10 cellular contexts compared by ENCODE assay signal in genomic region chr6:35691027-35691824, GRCh38. TPM values are rescaled to one million over a fixed set of nuclear protein-coding genes. Genes with fewer than 3 reads are reported as not detected.
DNase-seq lines count a peak whose midpoint lies in the region; ATAC-seq and TF ChIP-seq lines count a peak whose summit lies in the region.
"Had no signal": no experiment of that assay in that cellular context is flagged by ENCODE, and none has a peak within 500 bp of the region (broad histone marks: within the 10 kb centered on the region; RNA-seq: fewer than 3 reads in every experiment).

No MANE protein-coding gene starts in this region.

- H3K27ac ChIP-seq in GM23248 (no peak overlapping the region), WERI-Rb-1 (no peak overlapping the region)

- no peak overlapping the region for H3K9ac ChIP-seq in GM23248

- in situ Hi-C loops in GM23248 (cut with MboI): no loop called here

- H3K36me3 Mint-ChIP-seq in MCF 10A (ENCODE audit: insufficient read depth, unreplicated experiment) (peaks cover 26% of the 10 kb centered on the region), mesothelial cell of epicardium (peaks cover 4% of the 10 kb centered on the region)
- H3K36me3 Mint-ChIP-seq in activated CD8-positive, alpha-beta T cell treated with anti-CD3 and anti-CD28 coated beads for 36 hours (ENCODE audit: low read depth): no peaks in the 10 kb centered on the region

- peaks cover 11% of the 10 kb centered on the region for H3K4me1 ChIP-seq in GM23248 (ENCODE audit: insufficient read depth)

- H3K4me3 Mint-ChIP-seq in MCF 10A (ENCODE audit: unreplicated experiment): peak overlapping the region; percentile 11
- H3K4me3 Mint-ChIP-seq in activated CD8-positive, alpha-beta T cell treated with anti-CD3 and anti-CD28 coated beads for 36 hours: no peak overlapping the region
- no peak overlapping the region for H3K4me3 Mint-ChIP-seq in mesothelial cell of epicardium

- no peaks in the 10 kb centered on the region for H3K27me3 Mint-ChIP-seq in MCF 10A (ENCODE audit: insufficient read depth, unreplicated experiment)
- H3K27me3 Mint-ChIP-seq in activated CD8-positive, alpha-beta T cell treated with anti-CD3 and anti-CD28 coated beads for 36 hours: no peaks in the 10 kb centered on the region
- H3K27me3 Mint-ChIP-seq in mesothelial cell of epicardium (ENCODE audit: low read depth): peaks cover 17% of the 10 kb centered on the region

- H4K20me1 ChIP-seq in GM23248 (ENCODE audit: insufficient read depth): no peaks in the 10 kb centered on the region

- ATAC-seq in sciatic nerve: peak; percentile 90
- no peak for ATAC-seq in GM21825 (IDR thresholded peaks at IDR 0.05; ENCODE audit: unreplicated experiment)
- no peak for ATAC-seq in activated CD8-positive, alpha-beta T cell treated with anti-CD3 and anti-CD28 coated beads for 36 hours

- H3K4me2 ChIP-seq in GM23248 (ENCODE audit: unreplicated experiment): no peak overlapping the region

- no peaks in the 10 kb centered on the region for H3K36me3 ChIP-seq in GM23248 (ENCODE audit: low read depth)
- no peaks in the 10 kb centered on the region for H3K36me3 ChIP-seq in WERI-Rb-1

- POLR2A ChIA-PET in MCF 10A (lab: Yijun Ruan, JAX): interaction anchor here (0.6 to 25.9 kb wide), 22 partner anchors 9 to 403 kb away, joined by 3 to 1351 read pairs (median 4); partner anchors contain the start of genes ARMC12 and TEAD3
- POLR2A ChIA-PET in activated CD8-positive, alpha-beta T cell treated with anti-CD3 and anti-CD28 coated beads for 36 hours (lab: Charles Lee): interaction anchor here (1.1 to 1.2 kb wide), 2 partner anchors 27 to 41 kb away, joined by 3 to 4 read pairs; no protein-coding TSS in a partner anchor

- TF ChIP-seq CTCF in MCF 10A (IDR thresholded peaks at IDR 0.05; ENCODE audit: unreplicated experiment): no peak
- no peak for TF ChIP-seq CTCF in activated CD8-positive, alpha-beta T cell treated with anti-CD3 and anti-CD28 coated beads for 36 hours (IDR thresholded peaks at IDR 0.05)
- no peak for TF ChIP-seq CTCF in WERI-Rb-1 (IDR thresholded peaks at IDR 0.05; ENCODE audit: low read depth, low read length)
- TF ChIP-seq CTCF in mesothelial cell of epicardium (IDR thresholded peaks at IDR 0.05; ENCODE audit: unreplicated experiment): no peak

- H3K27me3 ChIP-seq in GM23248 (replicated peaks; ENCODE audit: insufficient read depth) (no peaks in the 10 kb centered on the region), WERI-Rb-1 (ENCODE audit: insufficient read depth, low read depth, severe bottlenecking) (no peaks in the 10 kb centered on the region)

- 25 to 27% methylated on average over 10 of the region's 10 CpGs for WGBS in GM23248 (ENCODE audit: low coverage in 1 of 2, low lambda C conversion rate in 2 of 2, missing lambda C conversion rate in 2 of 2), 2 experiments

- DNase-seq in GM23248: peak; percentile 76
- peak; percentile 80 for DNase-seq in MCF 10A (ENCODE audit: unreplicated experiment)
- peak; percentile 90 for DNase-seq in iris pigment epithelial cell (ENCODE audit: low read depth)
- DNase-seq in sciatic nerve (ENCODE audit: low spot score): peak; percentile 86
- DNase-seq in activated CD8-positive, alpha-beta T cell treated with anti-CD3 and anti-CD28 coated beads for 36 hours: no peak
- no peak for DNase-seq in WERI-Rb-1
- no peak for DNase-seq in mesothelial cell of epicardium (ENCODE audit: low spot score in 2 of 2, unreplicated experiment in 2 of 2)
- DNase-seq: activated CD4-positive, alpha-beta T cell treated with anti-CD3 and anti-CD28 coated beads, Interleukin-2, amount 50 U/mL, for 48 hours; NCI-H187 had no signal

- H2AFZ ChIP-seq in GM23248: peak overlapping the region; percentile 67

- H3K4me1 Mint-ChIP-seq in MCF 10A (ENCODE audit: insufficient read depth, unreplicated experiment): peaks cover 21% of the 10 kb centered on the region
- H3K4me1 Mint-ChIP-seq in activated CD8-positive, alpha-beta T cell treated with anti-CD3 and anti-CD28 coated beads for 36 hours (ENCODE audit: low read depth): peaks cover 11% of the 10 kb centered on the region
- peaks cover 9% of the 10 kb centered on the region for H3K4me1 Mint-ChIP-seq in mesothelial cell of epicardium

- H3K9me3 ChIP-seq in GM23248 (ENCODE audit: low read depth): no peaks in the 10 kb centered on the region
- peaks cover 10% of the 10 kb centered on the region for H3K9me3 ChIP-seq in WERI-Rb-1 (ENCODE audit: severe bottlenecking)

- H3K9me2 ChIP-seq in GM23248 (ENCODE audit: insufficient read depth): no peaks in the 10 kb centered on the region

- H3K27ac Mint-ChIP-seq in MCF 10A (ENCODE audit: low read depth, unreplicated experiment) (peak overlapping the region; percentile 74), mesothelial cell of epicardium (no peak overlapping the region)
- H3K27ac Mint-ChIP-seq in activated CD8-positive, alpha-beta T cell treated with anti-CD3 and anti-CD28 coated beads for 36 hours: no peak overlapping the region

- no TSS peak for BruUV-seq in MCF 10A (replicated peaks; lab: Mats Ljungman, UMichigan)

- H3F3A ChIP-seq in GM23248 (ENCODE audit: insufficient read depth): 0 out of 2 replicates have a peak, but pooled peaks cover 21% of the 10 kb centered on the region

- intact Hi-C loops in MCF 10A (cut with micrococcal nuclease) (no loop called here), sciatic nerve (cut with DNase I) (no loop called here)
- intact Hi-C loops in activated CD8-positive, alpha-beta T cell treated with anti-CD3 and anti-CD28 coated beads for 36 hours (cut with micrococcal nuclease): no loop called here

- peaks cover 11% of the 10 kb centered on the region for H3K79me2 ChIP-seq in GM23248 (ENCODE audit: insufficient read depth)

- no peak overlapping the region for H3K4me3 ChIP-seq in GM23248
- no peak overlapping the region for H3K4me3 ChIP-seq in WERI-Rb-1 (ENCODE audit: low read depth, low read length)

- CTCF ChIA-PET in MCF 10A (lab: Yijun Ruan, JAX): interaction anchor here (0.6 to 2.6 kb wide), 6 partner anchors 35 to 527 kb away, joined by 3 to 11 read pairs (median 4); partner anchors contain the start of gene ARMC12
- CTCF ChIA-PET in activated CD8-positive, alpha-beta T cell treated with anti-CD3 and anti-CD28 coated beads for 36 hours (lab: Charles Lee): interaction anchor here (0.7 to 3.2 kb wide), 3 partner anchors 37 to 139 kb away, joined by 3 to 16 read pairs (median 3); partner anchors contain the start of gene ARMC12

- H3K9me3 Mint-ChIP-seq in MCF 10A (ENCODE audit: unreplicated experiment): no peaks in the 10 kb centered on the region
- H3K9me3 Mint-ChIP-seq in activated CD8-positive, alpha-beta T cell treated with anti-CD3 and anti-CD28 coated beads for 36 hours: peaks cover 3% of the 10 kb centered on the region
- H3K9me3 Mint-ChIP-seq in mesothelial cell of epicardium: peaks cover 5% of the 10 kb centered on the region

RNA-seq across cellular contexts. Expression of gene FKBP5, which starts 2.5 kb away (rescaled TPM):
- 1.9 and 3.6 TPM in 2 replicates for total RNA-seq in GM23248 (2014; rRNA removed; shearing (Covaris generic))
- polyA plus RNA-seq in GM23248 (2016; fragmentation: Nextera tagmentation; extraction: Ambion mirVana): 6.3 and 6.9 TPM in 2 replicates
- total RNA-seq in MCF 10A (2022): 304 and 387 TPM in 2 replicates
- total RNA-seq in sciatic nerve: 23.6 TPM
- 10 to 100 TPM; 90.6 to 93.4 TPM for total RNA-seq in activated CD8-positive, alpha-beta T cell treated with anti-CD3 and anti-CD28 coated beads for 36 hours
- 7.3 to 7.6 TPM (median 7.3 TPM) in 3 replicates for total RNA-seq in mesothelial cell of epicardium

RNA-seq across cellular contexts. Expression of gene ARMC12, which starts 45.6 kb away (rescaled TPM):
- total RNA-seq in GM23248 (2014; rRNA removed; shearing (Covaris generic)): not detected in 2 replicates
- polyA plus RNA-seq in GM23248 (2016; fragmentation: Nextera tagmentation; extraction: Ambion mirVana): 0.15 and 0.26 TPM in 2 replicates
- total RNA-seq in MCF 10A (2022): 2.3 and 2.6 TPM in 2 replicates
- total RNA-seq in sciatic nerve: 0.80 TPM
- total RNA-seq in activated CD8-positive, alpha-beta T cell treated with anti-CD3 and anti-CD28 coated beads for 36 hours: 1 to 10 TPM; 1.0 to 1.1 TPM
- total RNA-seq in mesothelial cell of epicardium: 3.3 to 4.9 TPM (median 4.2 TPM) in 3 replicates

Comparison
In these comparisons a context has a peak if more than half of its experiments do, and no peak if none do; other contexts are left out.
1. DNase-seq: peak in GM23248 (single experiment), MCF 10A (single experiment), iris pigment epithelial cell (single experiment) and sciatic nerve (single experiment); none in activated CD8-positive, alpha-beta T cell treated with anti-CD3 and anti-CD28 coated beads for 36 hours (single experiment), WERI-Rb-1 (single experiment) and mesothelial cell of epicardium (0 of 2).